1 cellular context compared by ENCODE assay signal in the genomic region with DNA sequence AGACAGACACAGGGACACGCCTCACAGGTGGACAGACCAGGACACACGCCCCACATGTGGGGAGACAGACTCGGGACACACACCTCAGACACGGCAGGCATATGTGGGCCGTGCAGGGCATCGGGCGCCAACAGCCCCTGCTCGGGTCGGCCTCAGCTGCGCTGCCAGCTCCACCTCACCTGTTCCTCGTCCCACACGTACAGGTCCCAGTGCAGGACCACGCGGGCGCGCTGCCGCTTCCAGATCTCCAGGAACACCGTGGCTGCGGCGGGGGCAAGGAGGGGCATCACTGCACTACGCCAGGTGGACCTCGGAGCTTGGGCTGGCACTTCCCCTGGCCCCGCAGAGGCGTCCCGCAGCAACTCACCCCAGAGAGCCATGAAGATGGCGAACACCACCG.
TF ChIP-seq lines count a peak whose summit lies in the region.

No MANE protein-coding gene starts in this region.

TF ChIP-seq in H1, 55 proteins besides CTCF, POLR2A, EP300 and RAD21:
- TF ChIP-seq KDM5A (IDR thresholded peaks at IDR 0.05; ENCODE audit: low read length) (no peak), NRF1 (IDR thresholded peaks at IDR 0.05; ENCODE audit: low read depth, low read length) (no peak), TAF7 (optimal IDR thresholded peaks at IDR 0.05; ENCODE audit: borderline replicate concordance, low read depth, low read length) (no peak), CBX8 (IDR thresholded peaks at IDR 0.05; ENCODE audit: borderline replicate concordance, low read depth, low read length) (no peak), GABPA (IDR thresholded peaks at IDR 0.05; ENCODE audit: borderline replicate concordance, insufficient read depth, low read length) (no peak)
- TF ChIP-seq, protein P1, sequence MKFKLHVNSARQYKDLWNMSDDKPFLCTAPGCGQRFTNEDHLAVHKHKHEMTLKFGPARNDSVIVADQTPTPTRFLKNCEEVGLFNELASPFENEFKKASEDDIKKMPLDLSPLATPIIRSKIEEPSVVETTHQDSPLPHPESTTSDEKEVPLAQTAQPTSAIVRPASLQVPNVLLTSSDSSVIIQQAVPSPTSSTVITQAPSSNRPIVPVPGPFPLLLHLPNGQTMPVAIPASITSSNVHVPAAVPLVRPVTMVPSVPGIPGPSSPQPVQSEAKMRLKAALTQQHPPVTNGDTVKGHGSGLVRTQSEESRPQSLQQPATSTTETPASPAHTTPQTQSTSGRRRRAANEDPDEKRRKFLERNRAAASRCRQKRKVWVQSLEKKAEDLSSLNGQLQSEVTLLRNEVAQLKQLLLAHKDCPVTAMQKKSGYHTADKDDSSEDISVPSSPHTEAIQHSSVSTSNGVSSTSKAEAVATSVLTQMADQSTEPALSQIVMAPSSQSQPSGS (IDR thresholded peaks at IDR 0.05; ENCODE audit: low read length), result no peak
